8 cellular contexts compared by ENCODE assay signal in genomic region chr7:75780647-75781273, GRCh38. TPM values are rescaled to one million over a fixed set of nuclear protein-coding genes. Genes with fewer than 3 reads are reported as not detected.
A peak's percentile ranks its signal among the peaks of the same experiment; 100 is the strongest.
DNase-seq lines count a peak whose midpoint lies in the region; TF ChIP-seq lines count a peak whose summit lies in the region.
"Not testable (repeated sequence)": the region's sequence is repeated elsewhere in the genome, so short reads cannot be mapped to it uniquely, and the experiment has no call there.
"Had no signal": no experiment of that assay in that cellular context is flagged by ENCODE, and none has a peak within 500 bp of the region (broad histone marks: within the 10 kb centered on the region; RNA-seq: fewer than 3 reads in every experiment).

No MANE protein-coding gene starts in this region.

- H3K36me3 Mint-ChIP-seq in nephron progenitor cell (ENCODE audit: low read depth) = peaks cover 17% of the 10 kb centered on the region

- intact Hi-C loops in colonic mucosa (cut with DNase I); transverse colon (cut with DNase I; ENCODE audit: low total_unique reads): not testable (repeated sequence)

- TF ChIP-seq CTCF in WERI-Rb-1 (IDR thresholded peaks at IDR 0.05; ENCODE audit: low read depth, low read length); colonic mucosa (IDR thresholded peaks at IDR 0.05); nephron progenitor cell (IDR thresholded peaks at IDR 0.05); transverse colon (IDR thresholded peaks at IDR 0.05): not testable (repeated sequence)

- peak overlapping the region; percentile 23 for H3K4me3 Mint-ChIP-seq in nephron progenitor cell

- in situ Hi-C loops in transverse colon (cut with MboI; ENCODE audit: low pct_ligation_motif_present in 1 of 4, low pct_unique_long_range_greater_than_20kb in 1 of 4, low sequenced_read_pairs in 3 of 4) = not testable (repeated sequence)

- H3K36me3 ChIP-seq in ES-I3 (ENCODE audit: insufficient read depth, low read length); HUES64 (ENCODE audit: insufficient read depth, low read length); WERI-Rb-1; colonic mucosa; iPS-18a (ENCODE audit: control insufficient read depth, low read depth, low read length); transverse colon: not testable (repeated sequence)

- peaks cover 12% of the 10 kb centered on the region for H3K27me3 Mint-ChIP-seq in nephron progenitor cell (ENCODE audit: low read depth, poor library complexity)

- peak overlapping the region; percentile 16 for H3K27ac Mint-ChIP-seq in nephron progenitor cell

- H3K27me3 ChIP-seq in HUES64 (ENCODE audit: insufficient read depth, low read length); WERI-Rb-1 (ENCODE audit: insufficient read depth, low read depth, severe bottlenecking); colonic mucosa; iPS-18a (ENCODE audit: control insufficient read depth, insufficient read depth, low read length); transverse colon: not testable (repeated sequence)

- peak overlapping the region; percentile 22; the same call in 1 of the 2 replicates for H3K9ac ChIP-seq in ES-I3 (ENCODE audit: low read depth, low read length)
- not testable (repeated sequence) for H3K9ac ChIP-seq in HUES64 (ENCODE audit: low read depth, low read length); colonic mucosa (ENCODE audit: low read depth in 2 of 2, low read length in 2 of 2)
- peak overlapping the region; percentile 6 for H3K9ac ChIP-seq in iPS-18a (ENCODE audit: low read length)

- not testable (repeated sequence) for H3K9me3 ChIP-seq in ES-I3 (ENCODE audit: control insufficient read depth, insufficient read depth, low read length); WERI-Rb-1 (ENCODE audit: severe bottlenecking); colonic mucosa; iPS-18a (ENCODE audit: control insufficient read depth, low read depth, low read length); transverse colon
- H3K9me3 ChIP-seq in HUES64 (ENCODE audit: insufficient read depth, low read depth, low read length) = peaks cover 10% of the 10 kb centered on the region

- H3K4me3 ChIP-seq in HUES64 (ENCODE audit: low read length) = peak overlapping the region; percentile 30; the same call in 1 of the 2 replicates
- peak overlapping the region; percentile 19; the same call in 1 of the 2 replicates for H3K4me3 ChIP-seq in WERI-Rb-1 (ENCODE audit: low read depth, low read length)
- H3K4me3 ChIP-seq in colonic mucosa, transverse colon: not testable (repeated sequence)
- peak overlapping the region; percentile 46 for H3K4me3 ChIP-seq in iPS-18a (ENCODE audit: low read length)

- not testable (repeated sequence) for TF ChIP-seq POLR2A in transverse colon (IDR thresholded peaks at IDR 0.05)

- 56% methylated on average over 14 of the region's 14 CpGs for WGBS in HUES64
- WGBS in transverse colon (ENCODE audit: low coverage in 1 of 2), 2 donors = 45 to 52% methylated on average over 8 to 14 of the region's 14 CpGs

- TF ChIP-seq EP300 in transverse colon (IDR thresholded peaks at IDR 0.05; ENCODE audit: low read depth) = not testable (repeated sequence)

- peaks cover 25% of the 10 kb centered on the region for H3K9me3 Mint-ChIP-seq in nephron progenitor cell

- DNase-seq in WERI-Rb-1 = peak; percentile 86
- peak; percentile 50 for DNase-seq in colonic mucosa
- not testable (repeated sequence) for DNase-seq in nephron progenitor cell
- DNase-seq in transverse colon = peak; percentile 35

- H3K4me1 Mint-ChIP-seq in nephron progenitor cell = peaks cover 26% of the 10 kb centered on the region

- not testable (repeated sequence) for H3K4me1 ChIP-seq in ES-I3 (ENCODE audit: insufficient read depth, low read length); HUES64 (ENCODE audit: insufficient read depth, low read length); colonic mucosa; transverse colon
- peaks cover 24% of the 10 kb centered on the region for H3K4me1 ChIP-seq in iPS-18a (ENCODE audit: control insufficient read depth, low read depth, low read length)

- not testable (repeated sequence) for H3K27ac ChIP-seq in HUES64 (ENCODE audit: low read depth, low read length); colonic mucosa; iPS-18a (ENCODE audit: low read length); transverse colon
- H3K27ac ChIP-seq in WERI-Rb-1 = peak overlapping the region; percentile 62

RNA-seq across cellular contexts. Expression of gene CCL26, which starts 8.7 kb away (rescaled TPM):
- polyA plus RNA-seq in HUES64 (2013, experiment 1 of 2) = 5.3 TPM
- 5.3 TPM for polyA plus RNA-seq in HUES64 (2013, experiment 2 of 2)
- total RNA-seq in colonic mucosa (under 1 TPM; 0.82 to 0.91 TPM), transverse colon (not detected)
- polyA plus RNA-seq: IgD-negative memory B cell had no signal

RNA-seq across cellular contexts. Expression of gene CCL24, which starts 32.8 kb away (rescaled TPM):
- not detected for polyA plus RNA-seq in HUES64 (2013, experiment 1 of 2)
- polyA plus RNA-seq in HUES64 (2013, experiment 2 of 2) = not detected
- total RNA-seq in colonic mucosa (10 to 100 TPM; 15.7 to 18.4 TPM), transverse colon (1 to 10 TPM in 3 of 4 donors, not detected in 1; 1.8 to 6.0 (median 2.2) TPM)
- polyA plus RNA-seq: IgD-negative memory B cell had no signal

RNA-seq across cellular contexts. Expression of gene HIP1, which starts 42.0 kb away (rescaled TPM):
- 47.4 TPM for polyA plus RNA-seq in HUES64 (2013, experiment 1 of 2)
- polyA plus RNA-seq in HUES64 (2013, experiment 2 of 2) = 48.6 TPM
- 1 to 10 TPM; 4.8 to 5.5 TPM for total RNA-seq in colonic mucosa
- 10 to 100 TPM in 1 of 4 donors, 1 to 10 TPM in 3; 3.7 to 20.1 (median 4.7) TPM for total RNA-seq in transverse colon
